20 cellular contexts compared by ENCODE assay signal in genomic region chr9:117409321-117409720, GRCh38.
"Had no signal": no experiment of that assay in that cellular context is flagged by ENCODE, and none has a peak within 500 bp of the region (broad histone marks: within the 10 kb centered on the region; RNA-seq: fewer than 3 reads in every experiment).

No MANE protein-coding gene starts in this region.

- H3K27ac ChIP-seq: breast epithelium, esophagus muscularis mucosa, lower lobe of right lung, upper lobe of right lung had no signal

- H3K27me3 ChIP-seq: dorsolateral prefrontal cortex had no signal

- FAIRE-seq: astrocyte, colon, frontal cortex, islet of Langerhans had no signal

- ATAC-seq: activated CD8-positive, alpha-beta T cell treated with anti-CD3 and anti-CD28 coated beads for 36 hours; effector memory CD8-positive, alpha-beta T cell; left cardiac atrium; lower lobe of right lung; naive thymus-derived CD4-positive, alpha-beta T cell; stimulated activated naive CD8-positive, alpha-beta T cell treated with anti-CD3 and anti-CD28 coated beads, Interleukin-15, Interleukin-2, amounts not matched to agents 100 U/mL and 50 U/mL, for 24 hours; upper lobe of right lung had no signal

- H3K4me3 ChIP-seq: breast epithelium, dorsolateral prefrontal cortex, esophagus muscularis mucosa, lower lobe of right lung, upper lobe of right lung had no signal

- H3K9me3 ChIP-seq: breast epithelium, esophagus muscularis mucosa, lower lobe of right lung, upper lobe of right lung had no signal

- H3K36me3 ChIP-seq: breast epithelium, esophagus muscularis mucosa, lower lobe of right lung, upper lobe of right lung had no signal

- H3K4me1 ChIP-seq: breast epithelium, lower lobe of right lung, upper lobe of right lung had no signal

- DNase-seq: activated CD4-positive, alpha-beta T cell treated with anti-CD3 and anti-CD28 coated beads, Interleukin-2, amount 10 ng/mL, durations not matched to agents 7 days and 5 days; activated CD4-positive, CD25-positive, alpha-beta regulatory T cell treated with anti-CD3 and anti-CD28 coated beads, Interleukin-2, amount 50 U/mL, for 72 hours; activated CD8-positive, alpha-beta T cell treated with anti-CD3 and anti-CD28 coated beads for 36 hours; activated gamma-delta T cell treated with Interleukin-2 at 50 U/mL for 16 hours; activated naive CD8-positive, alpha-beta T cell treated with anti-CD3 and anti-CD28 coated beads for 36 hours; dorsolateral prefrontal cortex; effector memory CD8-positive, alpha-beta T cell; hippocampal formation; left cardiac atrium; lower lobe of right lung; naive thymus-derived CD4-positive, alpha-beta T cell; stimulated activated CD4-positive, alpha-beta T cell treated with anti-CD3 and anti-CD28 coated beads, Interleukin-4, amount 100 ng/mL, for 24 hours; stimulated activated naive CD8-positive, alpha-beta T cell treated with anti-CD3 and anti-CD28 coated beads, Interleukin-15, Interleukin-2, amounts not matched to agents 100 U/mL and 50 U/mL, for 24 hours; upper lobe of right lung had no signal
